Comparison of ENCODE assay signal across 10 cellular contexts in genomic region chr7:7221602-7222038, GRCh38. TPM values are rescaled to one million over a fixed set of nuclear protein-coding genes. Genes with fewer than 3 reads are reported as not detected.
DNase-seq lines count a peak whose midpoint lies in the region; ATAC-seq and TF ChIP-seq lines count a peak whose summit lies in the region.
"Had no signal": no experiment of that assay in that cellular context is flagged by ENCODE, and none has a peak within 500 bp of the region (broad histone marks: within the 10 kb centered on the region; RNA-seq: fewer than 3 reads in every experiment).

No MANE protein-coding gene starts in this region.

- whole genome bisulfite sequencing in heart left ventricle, 4 donors, result 26 to 40% (median 31%) methylated on average over 2 of the region's 2 CpGs
- WGBS in aorta, 2 donors, result 35% methylated on average over 2 of the region's 2 CpGs

- intact Hi-C loops in heart left ventricle (cut with DNase I), result no loop called here
- intact Hi-C loops in aorta (cut with DNase I), result no loop called here

- H3K27me3 Mint-ChIP-seq in activated T-helper 17 cell treated with anti-CD3 and anti-CD28 coated beads, Interleukin-2, amount 50 U/mL, for 72 hours, result no peaks in the 10 kb centered on the region

- H3K4me3 ChIP-seq in heart left ventricle (no peak overlapping the region), right atrium auricular region (no peak overlapping the region), coronary artery (no peak overlapping the region), aorta (ENCODE audit: low read length in 2 of 2) (no peak overlapping the region)
- H3K4me3 ChIP-seq: Peyer's patch had no signal

- H3K36me3 Mint-ChIP-seq in activated T-helper 17 cell treated with anti-CD3 and anti-CD28 coated beads, Interleukin-2, amount 50 U/mL, for 72 hours (ENCODE audit: low read depth), result peaks cover 47% of the 10 kb centered on the region

- H3K4me1 Mint-ChIP-seq in activated T-helper 17 cell treated with anti-CD3 and anti-CD28 coated beads, Interleukin-2, amount 50 U/mL, for 72 hours, result peaks cover 36% of the 10 kb centered on the region
- H3K4me1 Mint-ChIP-seq: neural crest cell had no signal

- TF ChIP-seq POLR2A in heart left ventricle (IDR thresholded peaks at IDR 0.05), result no peak

- ATAC-seq in heart left ventricle (peak in 3 of 4 donors; percentile 64 to 93 (median 83)), aorta (ENCODE audit: low FRiP score) (no peak)
- ATAC-seq in activated T-helper 17 cell treated with anti-CD3 and anti-CD28 coated beads, Interleukin-2, amount 50 U/mL, for 72 hours (replicated peaks), result peak; percentile 65

- peak overlapping the region in 4 of 12 donors; percentile 7 to 53 (median 15) for H3K27ac ChIP-seq in heart left ventricle
- H3K27ac ChIP-seq in right atrium auricular region, result peak overlapping the region in 1 of 2 donors; percentile 42
- H3K27ac ChIP-seq in coronary artery, result peak overlapping the region in 1 of 2 donors; percentile 29
- H3K27ac ChIP-seq in aorta (ENCODE audit: low read depth in 1 of 2, low read length in 2 of 2), result peak overlapping the region in 1 of 2 donors; percentile 33
- H3K27ac ChIP-seq: Peyer's patch had no signal

- H3K36me3 ChIP-seq in heart left ventricle, result peaks cover 0 to 18% (median 2%) of the 10 kb centered on the region in 9 donors
- peaks cover 15% of the 10 kb centered on the region for H3K36me3 ChIP-seq in right atrium auricular region
- H3K36me3 ChIP-seq in aorta (ENCODE audit: control insufficient read depth in 1 of 2, insufficient read depth in 2 of 2, low read length in 1 of 2), result no peaks in the 10 kb centered on the region

- H3K9me3 ChIP-seq in heart left ventricle (peaks cover 0 to 22% (median 0%) of the 10 kb centered on the region in 12 donors), right atrium auricular region (no peaks in the 10 kb centered on the region), aorta (ENCODE audit: control insufficient read depth, low read length) (no peaks in the 10 kb centered on the region)
- H3K9me3 ChIP-seq: Peyer's patch had no signal

- TF ChIP-seq CTCF in heart left ventricle (IDR thresholded peaks at IDR 0.05) (no peak), right atrium auricular region (IDR thresholded peaks at IDR 0.05) (no peak), coronary artery (IDR thresholded peaks at IDR 0.05) (no peak)

- H3K4me3 Mint-ChIP-seq in activated T-helper 17 cell treated with anti-CD3 and anti-CD28 coated beads, Interleukin-2, amount 50 U/mL, for 72 hours, result no peak overlapping the region
- H3K4me3 Mint-ChIP-seq: neural crest cell had no signal

- DNase-seq in heart left ventricle, result peak in 1 of 5 donors; percentile 54
- no peak for DNase-seq in right atrium auricular region (ENCODE audit: low spot score)
- DNase-seq in glomerular visceral epithelial cell (ENCODE audit: extremely low spot score), result peak; percentile 45
- peak; percentile 36 for DNase-seq in stromal cell of bone marrow (ENCODE audit: low read depth)
- DNase-seq in coronary artery (ENCODE audit: low spot score), result no peak
- DNase-seq in activated T-cell treated with anti-CD3 and anti-CD28 coated beads, Interleukin-2, amount 50 U/mL, for 1 hour, result no peak
- DNase-seq in aorta, result no peak
- DNase-seq: Peyer's patch had no signal

- H3K4me1 ChIP-seq in heart left ventricle (peaks cover 0 to 17% (median 9%) of the 10 kb centered on the region in 12 donors), right atrium auricular region (no peaks in the 10 kb centered on the region), aorta (ENCODE audit: control insufficient read depth in 1 of 2, insufficient read depth in 2 of 2, low read length in 2 of 2) (peaks cover 0 to 3% of the 10 kb centered on the region in 2 donors)
- H3K4me1 ChIP-seq: Peyer's patch had no signal

- no peaks in the 10 kb centered on the region for H3K9me3 Mint-ChIP-seq in activated T-helper 17 cell treated with anti-CD3 and anti-CD28 coated beads, Interleukin-2, amount 50 U/mL, for 72 hours

- H3K27me3 ChIP-seq in heart left ventricle (no peaks in the 10 kb centered on the region), right atrium auricular region (no peaks in the 10 kb centered on the region), aorta (ENCODE audit: control insufficient read depth in 1 of 2, insufficient read depth in 2 of 2, low read length in 1 of 2) (no peaks in the 10 kb centered on the region)
- H3K27me3 ChIP-seq: Peyer's patch had no signal

- peak overlapping the region; percentile 13 for H3K27ac Mint-ChIP-seq in activated T-helper 17 cell treated with anti-CD3 and anti-CD28 coated beads, Interleukin-2, amount 50 U/mL, for 72 hours

RNA-seq across cellular contexts. Expression of gene C1GALT1, which starts 39.3 kb away (rescaled TPM):
- total RNA-seq in heart left ventricle (10 to 100 TPM; 16.5 to 36.4 (median 21.3) TPM), right atrium auricular region (10 to 100 TPM; 21.1 to 25.1 TPM), aorta (10 to 100 TPM; 21.9 to 43.8 TPM)
- polyA plus RNA-seq in heart left ventricle (10 to 100 TPM in 1 of 2 donors, 1 to 10 TPM in 1; 4.3 to 15.1 TPM), aorta (1 to 10 TPM; 3.4 to 5.0 TPM)
- total RNA-seq in activated T-helper 17 cell treated with anti-CD3 and anti-CD28 coated beads, Interleukin-2, amount 50 U/mL, for 72 hours, result 10 to 100 TPM; 40.9 to 47.2 TPM

Comparison
In these comparisons a context has a peak if more than half of its experiments do, and no peak if none do; other contexts are left out.
1. DNase-seq: peak in glomerular visceral epithelial cell (single experiment) and stromal cell of bone marrow (single experiment); none in right atrium auricular region (single experiment), coronary artery (single experiment), activated T-cell treated with anti-CD3 and anti-CD28 coated beads, Interleukin-2, amount 50 U/mL, for 1 hour (single experiment) and aorta (0 of 2).